1 cellular context compared by ENCODE assay signal in genomic region chr5:65150599-65150998, GRCh38.
TF ChIP-seq lines count a peak whose summit lies in the region.

No MANE protein-coding gene starts in this region.

TF ChIP-seq in SK-N-SH treated with all-trans-retinoic acid at 6 μM for 48 hours, 23 proteins besides CTCF, POLR2A, EP300 and RAD21 (continued from another document):
- TF ChIP-seq CSDC2 (CRISPR knock-in tag; IDR thresholded peaks at IDR 0.05) = no peak
- no peak for TF ChIP-seq PPARA (CRISPR knock-in tag; IDR thresholded peaks at IDR 0.05; ENCODE audit: borderline replicate concordance)
- TF ChIP-seq CSRNP3 (CRISPR knock-in tag; IDR thresholded peaks at IDR 0.05) = no peak
- TF ChIP-seq TSHZ2 (CRISPR knock-in tag; IDR thresholded peaks at IDR 0.05) = no peak
- TF ChIP-seq ZNF565 (CRISPR knock-in tag; conservative IDR thresholded peaks at IDR 0.05; ENCODE audit: low read depth) = no peak
- no peak for TF ChIP-seq ZC3H10 (CRISPR knock-in tag; IDR thresholded peaks at IDR 0.05)
- TF ChIP-seq ZFP30 (CRISPR knock-in tag; IDR thresholded peaks at IDR 0.05) = no peak
- no peak for TF ChIP-seq ZNF70 (CRISPR knock-in tag; IDR thresholded peaks at IDR 0.05)
- TF ChIP-seq RARB (CRISPR knock-in tag; IDR thresholded peaks at IDR 0.05) = no peak
- no peak for TF ChIP-seq ZFP3 (CRISPR knock-in tag; IDR thresholded peaks at IDR 0.05)
